In the genomic region with DNA sequence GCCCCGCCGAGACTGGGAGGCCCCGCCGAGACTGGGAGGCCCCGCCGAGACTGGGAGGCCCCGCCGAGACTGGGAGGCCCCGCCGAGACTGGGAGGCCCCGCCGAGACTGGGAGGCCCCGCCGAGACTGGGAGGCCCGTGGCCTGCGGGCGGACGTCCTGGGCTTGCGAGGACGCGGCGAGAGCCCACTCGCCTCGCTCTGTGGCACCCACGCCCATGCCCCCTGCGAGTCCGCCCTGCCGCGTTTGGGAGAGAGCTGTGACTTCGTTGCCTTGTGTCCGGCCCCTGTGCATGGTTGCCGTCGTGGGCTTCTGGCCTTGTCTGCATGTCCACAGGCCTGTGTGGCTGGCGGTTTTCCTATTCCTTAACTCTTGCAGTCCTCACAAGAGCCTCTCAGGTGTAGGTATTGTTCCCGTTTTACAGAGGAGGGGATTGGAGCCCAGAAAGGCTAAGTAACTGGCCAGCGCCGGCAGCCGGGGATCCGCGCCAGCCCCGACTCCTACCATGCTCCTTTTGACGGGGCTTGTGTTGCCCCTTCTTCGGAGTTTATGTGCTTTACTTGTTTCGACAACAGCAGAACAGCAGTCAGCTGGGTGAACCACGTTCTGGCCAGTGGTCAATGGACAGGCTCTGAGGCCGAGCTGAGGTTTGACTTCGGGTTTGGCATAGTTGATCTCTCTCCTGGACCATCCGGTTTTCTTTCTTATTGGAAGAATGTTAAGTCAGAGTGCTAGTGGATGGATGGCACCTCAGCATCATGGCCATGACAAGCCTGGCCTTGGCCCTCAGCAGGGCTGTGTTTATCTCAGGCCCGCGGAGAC, we compare ENCODE assay signal across 1 cellular context.
TF ChIP-seq lines count a peak whose summit lies in the region.

No MANE protein-coding gene starts in this region.

TF ChIP-seq in K562, 482 proteins besides CTCF, POLR2A, EP300 and RAD21 (continued from another document):
- TF ChIP-seq, protein P1, sequence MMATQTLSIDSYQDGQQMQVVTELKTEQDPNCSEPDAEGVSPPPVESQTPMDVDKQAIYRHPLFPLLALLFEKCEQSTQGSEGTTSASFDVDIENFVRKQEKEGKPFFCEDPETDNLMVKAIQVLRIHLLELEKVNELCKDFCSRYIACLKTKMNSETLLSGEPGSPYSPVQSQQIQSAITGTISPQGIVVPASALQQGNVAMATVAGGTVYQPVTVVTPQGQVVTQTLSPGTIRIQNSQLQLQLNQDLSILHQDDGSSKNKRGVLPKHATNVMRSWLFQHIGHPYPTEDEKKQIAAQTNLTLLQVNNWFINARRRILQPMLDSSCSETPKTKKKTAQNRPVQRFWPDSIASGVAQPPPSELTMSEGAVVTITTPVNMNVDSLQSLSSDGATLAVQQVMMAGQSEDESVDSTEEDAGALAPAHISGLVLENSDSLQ (IDR thresholded peaks at IDR 0.05): no peak
- TF ChIP-seq NR2C1 (IDR thresholded peaks at IDR 0.05): no peak
- TF ChIP-seq NR2C1 (tag; IDR thresholded peaks at IDR 0.05): no peak
- no peak for TF ChIP-seq EGR1 (conservative IDR thresholded peaks at IDR 0.05)
- TF ChIP-seq FOXP1 (CRISPR knock-in tag; IDR thresholded peaks at IDR 0.05): no peak
- TF ChIP-seq, protein P2, sequence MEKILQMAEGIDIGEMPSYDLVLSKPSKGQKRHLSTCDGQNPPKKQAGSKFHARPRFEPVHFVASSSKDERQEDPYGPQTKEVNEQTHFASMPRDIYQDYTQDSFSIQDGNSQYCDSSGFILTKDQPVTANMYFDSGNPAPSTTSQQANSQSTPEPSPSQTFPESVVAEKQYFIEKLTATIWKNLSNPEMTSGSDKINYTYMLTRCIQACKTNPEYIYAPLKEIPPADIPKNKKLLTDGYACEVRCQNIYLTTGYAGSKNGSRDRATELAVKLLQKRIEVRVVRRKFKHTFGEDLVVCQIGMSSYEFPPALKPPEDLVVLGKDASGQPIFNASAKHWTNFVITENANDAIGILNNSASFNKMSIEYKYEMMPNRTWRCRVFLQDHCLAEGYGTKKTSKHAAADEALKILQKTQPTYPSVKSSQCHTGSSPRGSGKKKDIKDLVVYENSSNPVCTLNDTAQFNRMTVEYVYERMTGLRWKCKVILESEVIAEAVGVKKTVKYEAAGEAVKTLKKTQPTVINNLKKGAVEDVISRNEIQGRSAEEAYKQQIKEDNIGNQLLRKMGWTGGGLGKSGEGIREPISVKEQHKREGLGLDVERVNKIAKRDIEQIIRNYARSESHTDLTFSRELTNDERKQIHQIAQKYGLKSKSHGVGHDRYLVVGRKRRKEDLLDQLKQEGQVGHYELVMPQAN (IDR thresholded peaks at IDR 0.05; ENCODE audit: borderline replicate concordance): no peak; the same call in 1 of the 2 replicates
- 0 out of 4 replicates have a peak, but pooled peaks of 1 of the 2 experiments have one; percentile 48 for TF ChIP-seq SIN3A (IDR thresholded peaks at IDR 0.05; ENCODE audit: borderline replicate concordance in 2 of 2, control insufficient read depth in 1 of 2, low read depth in 2 of 2, low read length in 2 of 2)
- TF ChIP-seq SMAD4 (CRISPR knock-in tag; conservative IDR thresholded peaks at IDR 0.05): no peak; the same call in 1 of the 2 replicates
- TF ChIP-seq ZNF707 (CRISPR knock-in tag; conservative IDR thresholded peaks at IDR 0.05): no peak
- TF ChIP-seq TARDBP (IDR thresholded peaks at IDR 0.05): no peak
- no peak for TF ChIP-seq LARP7 (IDR thresholded peaks at IDR 0.05)
